Comparison of ENCODE assay signal across 14 cellular contexts in the genomic region with DNA sequence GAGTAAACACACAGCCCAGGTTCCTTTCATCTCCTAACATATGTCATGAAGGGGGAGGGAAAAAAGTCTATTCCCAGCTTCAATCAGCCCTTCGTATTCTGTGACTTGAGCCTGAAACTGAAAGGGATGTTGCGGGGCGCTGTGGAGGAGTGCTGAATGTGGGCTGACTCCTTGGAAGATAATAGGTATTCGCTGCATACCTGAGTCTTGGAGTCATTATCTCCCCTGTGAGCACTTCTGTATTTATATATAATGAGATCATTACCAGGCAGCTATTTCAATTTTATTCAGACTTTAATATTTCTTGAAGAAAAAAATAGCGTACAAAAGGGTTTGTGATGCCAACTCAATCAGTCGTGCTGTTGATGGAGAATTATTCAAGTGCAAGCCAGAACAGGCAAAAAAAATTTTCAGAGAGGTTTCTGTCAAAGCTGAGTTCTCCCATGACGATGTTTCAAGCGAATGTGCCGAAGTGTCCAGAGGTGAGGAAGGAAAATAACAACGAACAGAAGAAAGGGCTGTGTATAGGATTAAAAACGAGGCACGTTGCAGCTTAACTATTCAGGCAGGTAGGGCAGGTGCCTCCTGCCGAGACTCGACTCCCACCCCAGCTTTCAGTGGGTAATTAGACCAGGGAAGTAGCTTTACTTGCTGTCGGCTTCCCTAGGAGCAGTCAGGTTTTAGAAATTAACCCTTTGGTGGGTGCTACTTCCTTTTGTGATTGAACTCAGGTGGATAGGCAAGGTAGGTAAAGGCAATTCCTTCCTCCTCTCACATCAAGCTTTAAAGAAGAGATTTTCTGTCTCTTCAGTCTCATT.
DNase-seq lines count a peak whose midpoint lies in the region; ATAC-seq and TF ChIP-seq lines count a peak whose summit lies in the region.
"Had no signal": no experiment of that assay in that cellular context is flagged by ENCODE, and none has a peak within 500 bp of the region (broad histone marks: within the 10 kb centered on the region; RNA-seq: fewer than 3 reads in every experiment).

No MANE protein-coding gene starts in this region.

- no peaks in the 10 kb centered on the region for H3K79me2 ChIP-seq in mesendoderm (ENCODE audit: control insufficient read depth, insufficient read depth, low read length)

- H3K27me3 ChIP-seq in mesendoderm (ENCODE audit: insufficient read depth, low read length, poor library complexity) (no peaks in the 10 kb centered on the region), heart left ventricle (peaks cover 0 to 11% (median 0%) of the 10 kb centered on the region in 9 donors)

- H2AK5ac ChIP-seq in mesendoderm (ENCODE audit: low read length): no peak overlapping the region

- H3K4ac ChIP-seq in mesendoderm (ENCODE audit: low read depth, low read length): no peak overlapping the region

- no peak overlapping the region for H3K23ac ChIP-seq in mesendoderm (ENCODE audit: low read length)

- ATAC-seq in heart left ventricle (no peak), HG03457 (IDR thresholded peaks at IDR 0.05; ENCODE audit: unreplicated experiment) (no peak)
- ATAC-seq: activated CD4-positive, alpha-beta T cell treated with anti-CD3 and anti-CD28 coated beads for 36 hours; naive thymus-derived CD8-positive, alpha-beta T cell; stimulated activated memory B cell treated with anti-CD40 and anti-IgM and Interleukin-4, amounts not matched to agents 10 μg/mL and 1 μg/mL and 100 μg/mL, for 72 hours had no signal

- H2BK5ac ChIP-seq in mesendoderm (ENCODE audit: low read length): no peak overlapping the region

- peaks cover 2% of the 10 kb centered on the region for H3K4me1 ChIP-seq in mesendoderm (ENCODE audit: control insufficient read depth, low read depth, low read length)
- H3K4me1 ChIP-seq in heart left ventricle: peaks cover 0 to 3% (median 0%) of the 10 kb centered on the region in 12 donors

- H3K79me1 ChIP-seq in mesendoderm (ENCODE audit: low read length): no peaks in the 10 kb centered on the region

- no peak overlapping the region for H3K18ac ChIP-seq in mesendoderm (ENCODE audit: low read length)

- peak overlapping the region; percentile 57 for H2BK15ac ChIP-seq in mesendoderm (replicated peaks; ENCODE audit: low read depth)

- no peak overlapping the region for H3K27ac ChIP-seq in caudate nucleus (ENCODE audit: low read depth, low read length)
- no peak overlapping the region for H3K27ac ChIP-seq in mesendoderm (ENCODE audit: low read depth, low read length)
- H3K27ac ChIP-seq in heart left ventricle: no peak overlapping the region

- no peaks in the 10 kb centered on the region for H3K9me3 ChIP-seq in heart left ventricle

- H3K4me3 ChIP-seq in mesendoderm (ENCODE audit: low read length): no peak overlapping the region
- no peak overlapping the region for H3K4me3 ChIP-seq in heart left ventricle

- intact Hi-C loops in heart left ventricle (cut with DNase I): no loop called here

- no CpG with 5 or more reads among the region's 15 CpGs for WGBS in mesendoderm (ENCODE audit: extremely low coverage, insufficient coverage, low lambda C conversion rate)
- 31 to 39% (median 37%) methylated on average over 15 of the region's 15 CpGs for WGBS in heart left ventricle, 4 donors

- peak overlapping the region; percentile 10 for H3K4me2 ChIP-seq in mesendoderm (ENCODE audit: low read length)

- DNase-seq in DMS153 treated with DMSO at 0.1 percent for 48 hours (lab: John Stamatoyannopoulos, UW; ENCODE audit: unreplicated experiment): peak; percentile 43
- peak; percentile 83 for DNase-seq in NCI-H146 treated with DMSO at 0.1 percent for 48 hours (lab: John Stamatoyannopoulos, UW; ENCODE audit: unreplicated experiment)
- peak in 36 of 61 donors; percentile 2 to 85 (median 30) for DNase-seq in caudate nucleus (lab: John Stamatoyannopoulos, UW)
- peak; percentile 76 for DNase-seq in mesendoderm
- no peak for DNase-seq in heart left ventricle
- no peak for DNase-seq in GDM1 (lab: John Stamatoyannopoulos, UW)
- no peak for DNase-seq in T-helper 1 cell
- DNase-seq: activated CD4-positive, alpha-beta T cell treated with anti-CD3 and anti-CD28 coated beads for 36 hours; C1 segment of cervical spinal cord; cortex of kidney; naive thymus-derived CD8-positive, alpha-beta T cell; SIG-M5 had no signal

- no peak for TF ChIP-seq CTCF in heart left ventricle (IDR thresholded peaks at IDR 0.05)

- TF ChIP-seq POLR2A in heart left ventricle (IDR thresholded peaks at IDR 0.05): no peak

- no peaks in the 10 kb centered on the region for H3K36me3 ChIP-seq in mesendoderm (ENCODE audit: control insufficient read depth, insufficient read depth, low read length)
- no peaks in the 10 kb centered on the region for H3K36me3 ChIP-seq in heart left ventricle

- H2BK120ac ChIP-seq in mesendoderm (ENCODE audit: low read depth, low read length): no peak overlapping the region

- H4K5ac ChIP-seq in mesendoderm (ENCODE audit: low read length): no peak overlapping the region

- no peak overlapping the region for H3K56ac ChIP-seq in mesendoderm (ENCODE audit: low read length)

- no peak overlapping the region for H4K8ac ChIP-seq in mesendoderm (ENCODE audit: low read depth, low read length)

- no peak overlapping the region for H3K9ac ChIP-seq in mesendoderm (ENCODE audit: low read length)

Comparison
In these comparisons a context has a peak if more than half of its experiments do, and no peak if none do; other contexts are left out.
1. DNase-seq: peak in DMS153 treated with DMSO at 0.1 percent for 48 hours (single experiment), NCI-H146 treated with DMSO at 0.1 percent for 48 hours (single experiment), caudate nucleus (36 of 61) and mesendoderm (single experiment); none in heart left ventricle (0 of 5), GDM1 (single experiment) and T-helper 1 cell (0 of 5).